In the genomic region with DNA sequence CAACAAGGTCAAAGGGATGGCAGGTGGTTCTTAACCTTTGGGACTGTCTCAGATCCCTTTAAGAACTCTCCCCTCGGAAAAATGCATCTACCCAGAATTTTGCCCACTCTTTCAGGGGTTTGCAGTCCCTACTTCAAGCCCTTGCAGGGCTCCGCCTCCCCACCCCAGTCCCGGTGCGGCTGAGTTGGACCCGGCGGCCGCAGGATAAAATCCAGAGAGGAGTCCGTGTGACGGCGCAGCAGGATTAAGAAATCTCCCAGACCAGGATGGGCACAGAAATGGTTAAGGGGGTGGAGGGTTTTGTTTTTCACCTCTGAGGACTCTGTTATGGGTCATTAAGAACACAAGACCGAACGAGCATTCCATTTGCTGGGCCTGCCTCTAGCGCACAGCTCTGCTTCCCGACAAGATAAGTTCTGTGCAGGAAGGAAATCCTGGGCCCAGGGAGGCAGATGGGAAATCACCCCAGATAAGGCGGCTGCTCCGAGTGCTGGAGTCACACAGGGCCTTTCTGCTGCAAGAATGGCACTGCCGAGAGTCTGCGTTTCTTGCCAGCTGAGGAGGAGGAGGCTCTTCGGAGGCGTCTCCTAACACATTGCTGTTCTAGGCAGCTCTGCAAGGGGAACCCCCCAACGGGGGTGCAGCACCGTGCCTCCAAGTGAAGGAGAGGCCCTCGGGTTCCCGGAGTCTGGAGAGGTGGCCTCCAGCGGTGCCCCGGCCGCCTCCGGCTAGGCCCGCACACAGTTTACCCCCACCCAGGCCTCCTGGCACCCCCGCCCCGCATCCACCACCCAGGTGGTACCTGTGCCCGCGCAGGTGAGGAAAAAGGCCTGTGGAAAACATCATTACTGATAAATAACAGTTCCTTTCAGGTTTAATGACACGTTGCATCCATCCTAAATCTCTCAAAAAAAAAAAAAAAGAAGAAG, we compare ENCODE assay signal across 8 cellular contexts.
A peak's percentile ranks its signal among the peaks of the same experiment; 100 is the strongest.
DNase-seq lines count a peak whose midpoint lies in the region; ATAC-seq and TF ChIP-seq lines count a peak whose summit lies in the region.

No MANE protein-coding gene starts in this region.

- peak overlapping the region; percentile 92 for H3K27ac Mint-ChIP-seq in stimulated activated naive CD8-positive, alpha-beta T cell treated with anti-CD3 and anti-CD28 coated beads, Interleukin-15, amount 100 ng/mL, for 72 hours

- no peak for ATAC-seq in stimulated activated naive CD8-positive, alpha-beta T cell treated with anti-CD3 and anti-CD28 coated beads, Interleukin-15, amount 100 ng/mL, for 72 hours
- ATAC-seq in stimulated activated naive CD8-positive, alpha-beta T cell treated with anti-CD3 and anti-CD28 coated beads, Interleukin-15, Interleukin-2, amounts not matched to agents 100 U/mL and 50 U/mL, for 24 hours, result no peak
- ATAC-seq in lower lobe of right lung (peak in 1 of 2 donors; percentile 28), HG03039 (IDR thresholded peaks at IDR 0.05; ENCODE audit: unreplicated experiment) (no peak), GM21381 (IDR thresholded peaks at IDR 0.05; ENCODE audit: unreplicated experiment) (no peak), GM21723 (IDR thresholded peaks at IDR 0.05; ENCODE audit: unreplicated experiment) (no peak), GM18873 (IDR thresholded peaks at IDR 0.05; ENCODE audit: low FRiP score, unreplicated experiment) (no peak)

- H3K27me3 Mint-ChIP-seq in stimulated activated naive CD8-positive, alpha-beta T cell treated with anti-CD3 and anti-CD28 coated beads, Interleukin-15, amount 100 ng/mL, for 72 hours, result peaks cover 23% of the 10 kb centered on the region

- H3K4me3 Mint-ChIP-seq in stimulated activated naive CD8-positive, alpha-beta T cell treated with anti-CD3 and anti-CD28 coated beads, Interleukin-15, amount 100 ng/mL, for 72 hours, result peak overlapping the region; percentile 78 to 81

- H3K27me3 ChIP-seq in lower lobe of right lung (ENCODE audit: low read depth), result no peaks in the 10 kb centered on the region

- no peaks in the 10 kb centered on the region for H3K36me3 ChIP-seq in lower lobe of right lung

- H3K9me3 ChIP-seq in lower lobe of right lung, result no peaks in the 10 kb centered on the region

- TF ChIP-seq CTCF in astrocyte of the spinal cord (IDR thresholded peaks at IDR 0.05; ENCODE audit: low read depth, low read length) (no peak), lower lobe of right lung (IDR thresholded peaks at IDR 0.05) (no peak)

- H3K4me3 ChIP-seq in astrocyte of the spinal cord (ENCODE audit: low read depth, low read length), result peak overlapping the region; percentile 30
- H3K4me3 ChIP-seq in lower lobe of right lung, result peak overlapping the region; percentile 45

- H3K4me1 ChIP-seq in lower lobe of right lung, result peaks cover 17% of the 10 kb centered on the region

- no peaks in the 10 kb centered on the region for H3K9me3 Mint-ChIP-seq in stimulated activated naive CD8-positive, alpha-beta T cell treated with anti-CD3 and anti-CD28 coated beads, Interleukin-15, amount 100 ng/mL, for 72 hours

- in situ Hi-C loops in astrocyte of the spinal cord (cut with HindIII; ENCODE audit: low sequenced_read_pairs), result no loop called here

- DNase-seq in stimulated activated naive CD8-positive, alpha-beta T cell treated with anti-CD3 and anti-CD28 coated beads, Interleukin-15, amount 100 ng/mL, for 72 hours, result no peak
- no peak for DNase-seq in stimulated activated naive CD8-positive, alpha-beta T cell treated with anti-CD3 and anti-CD28 coated beads, Interleukin-15, Interleukin-2, amounts not matched to agents 100 U/mL and 50 U/mL, for 24 hours
- no peak for DNase-seq in astrocyte of the spinal cord (ENCODE audit: low read depth, low spot score)
- DNase-seq in lower lobe of right lung, result no peak

- intact Hi-C loops in lower lobe of right lung (cut with DNase I), result no loop called here

- no peak overlapping the region for H3K27ac ChIP-seq in lower lobe of right lung

- peaks cover 54% of the 10 kb centered on the region for H3K4me1 Mint-ChIP-seq in stimulated activated naive CD8-positive, alpha-beta T cell treated with anti-CD3 and anti-CD28 coated beads, Interleukin-15, amount 100 ng/mL, for 72 hours
